1 cellular context compared by ENCODE assay signal in the genomic region with DNA sequence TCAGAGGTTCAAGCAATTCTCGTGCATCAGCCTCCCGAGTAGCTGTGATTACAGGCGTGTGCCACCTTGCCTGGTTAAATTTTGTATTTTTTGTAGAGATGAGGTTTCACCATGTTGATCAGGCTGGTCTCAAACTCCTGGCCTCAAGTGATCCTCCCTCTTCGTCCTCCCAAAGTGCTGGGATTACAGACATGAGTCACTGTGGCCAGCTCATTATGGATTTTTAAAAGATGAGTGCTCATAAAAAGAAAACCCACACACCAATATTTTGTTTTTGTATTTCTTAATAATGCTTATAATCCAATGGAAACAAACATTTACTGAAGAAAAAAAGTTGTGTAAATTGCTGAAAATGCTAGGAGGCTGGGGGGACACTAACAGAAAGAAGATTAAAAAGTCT.
TF ChIP-seq lines count a peak whose summit lies in the region.

No MANE protein-coding gene starts in this region.

TF ChIP-seq in HepG2, 621 proteins besides CTCF, POLR2A, EP300 and RAD21:
- TF ChIP-seq ZFP90 (CRISPR knock-in tag; IDR thresholded peaks at IDR 0.05; ENCODE audit: borderline replicate concordance) (no peak), HMGXB3 (CRISPR knock-in tag; IDR thresholded peaks at IDR 0.05; ENCODE audit: borderline replicate concordance) (no peak), PBX2 (CRISPR knock-in tag; IDR thresholded peaks at IDR 0.05) (no peak), GLI4 (CRISPR knock-in tag; IDR thresholded peaks at IDR 0.05; ENCODE audit: borderline replicate concordance) (no peak), HCFC1 (IDR thresholded peaks at IDR 0.05; ENCODE audit: low read depth, low read length) (no peak), RELA (CRISPR knock-in tag; IDR thresholded peaks at IDR 0.05) (no peak), ZNF550 (CRISPR knock-in tag; IDR thresholded peaks at IDR 0.05; ENCODE audit: borderline replicate concordance) (no peak)
- TF ChIP-seq, protein P1, sequence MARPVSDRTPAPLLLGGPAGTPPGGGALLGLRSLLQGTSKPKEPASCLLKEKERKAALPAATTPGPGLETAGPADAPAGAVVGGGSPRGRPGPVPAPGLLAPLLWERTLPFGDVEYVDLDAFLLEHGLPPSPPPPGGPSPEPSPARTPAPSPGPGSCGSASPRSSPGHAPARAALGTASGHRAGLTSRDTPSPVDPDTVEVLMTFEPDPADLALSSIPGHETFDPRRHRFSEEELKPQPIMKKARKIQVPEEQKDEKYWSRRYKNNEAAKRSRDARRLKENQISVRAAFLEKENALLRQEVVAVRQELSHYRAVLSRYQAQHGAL (CRISPR knock-in tag; IDR thresholded peaks at IDR 0.05; ENCODE audit: not compliant biosample characterization): no peak
